In the genomic region with DNA sequence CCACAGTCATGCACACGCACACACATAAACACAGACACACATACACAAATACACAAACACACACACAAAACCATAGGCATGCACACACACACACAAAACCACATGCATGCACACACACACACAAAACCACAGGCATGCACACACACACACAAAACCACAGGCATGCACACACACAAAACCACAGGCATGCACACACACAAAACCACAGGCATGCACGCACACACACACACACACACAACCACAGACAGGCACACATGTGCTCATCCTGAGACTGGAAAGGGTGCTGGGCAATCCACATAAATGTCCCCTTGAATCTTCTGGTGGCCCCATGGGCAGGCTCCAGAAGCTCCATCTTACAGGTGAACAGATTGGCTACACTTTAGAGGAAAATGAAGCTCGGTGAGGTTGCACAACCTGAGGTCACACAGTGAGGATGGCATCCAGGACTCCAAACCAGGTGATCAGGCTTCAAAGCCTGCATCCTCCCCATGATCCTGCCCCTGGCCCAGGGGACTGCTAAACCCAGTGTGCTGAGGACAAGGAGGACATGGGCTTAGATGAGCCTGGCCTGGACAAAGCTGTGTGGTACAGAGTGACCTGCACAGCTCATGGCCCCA, we compare ENCODE assay signal across 20 cellular contexts.
A peak's percentile ranks its signal among the peaks of the same experiment; 100 is the strongest.
DNase-seq lines count a peak whose midpoint lies in the region; ATAC-seq and TF ChIP-seq lines count a peak whose summit lies in the region.
"Had no signal": no experiment of that assay in that cellular context is flagged by ENCODE, and none has a peak within 500 bp of the region (broad histone marks: within the 10 kb centered on the region; RNA-seq: fewer than 3 reads in every experiment).

No MANE protein-coding gene starts in this region.

- no peak for TF ChIP-seq CTCF in vagina (IDR thresholded peaks at IDR 0.05)

- H3K4me3 ChIP-seq in vagina = no peak overlapping the region
- H3K4me3 ChIP-seq: body of pancreas, HAP-1 had no signal

- no peaks in the 10 kb centered on the region for H3K36me3 ChIP-seq in vagina
- H3K36me3 ChIP-seq: HAP-1 had no signal

- peaks cover 23% of the 10 kb centered on the region for H3K4me1 Mint-ChIP-seq in stimulated activated naive CD8-positive, alpha-beta T cell treated with anti-CD3 and anti-CD28 coated beads, Interleukin-15, Interleukin-2, amounts not matched to agents 100 ng/mL and 50 ng/mL, for 24 hours (ENCODE audit: low read depth)
- H3K4me1 Mint-ChIP-seq in stimulated activated naive CD8-positive, alpha-beta T cell treated with anti-CD3 and anti-CD28 coated beads, Interleukin-15, amount 100 ng/mL, for 72 hours = peaks cover 64% of the 10 kb centered on the region
- peaks cover 65% of the 10 kb centered on the region for H3K4me1 Mint-ChIP-seq in activated T-helper 1 cell treated with anti-CD3 and anti-CD28 coated beads, Interleukin-12 subunit alpha, Interleukin-12 subunit beta, Interleukin-2, Interleukin-4 antibody, amounts not matched to agents 30 ng/mL and 10 ng/mL and 1 ng/mL, durations not matched to agents 14 hours and 24 hours and 36 hours (ENCODE audit: low read depth)

- no peak overlapping the region for H3K4me3 Mint-ChIP-seq in stimulated activated naive CD8-positive, alpha-beta T cell treated with anti-CD3 and anti-CD28 coated beads, Interleukin-15, Interleukin-2, amounts not matched to agents 100 ng/mL and 50 ng/mL, for 24 hours
- H3K4me3 Mint-ChIP-seq in stimulated activated naive CD8-positive, alpha-beta T cell treated with anti-CD3 and anti-CD28 coated beads, Interleukin-15, amount 100 ng/mL, for 72 hours = no peak overlapping the region
- H3K4me3 Mint-ChIP-seq in activated T-helper 1 cell treated with anti-CD3 and anti-CD28 coated beads, Interleukin-12 subunit alpha, Interleukin-12 subunit beta, Interleukin-2, Interleukin-4 antibody, amounts not matched to agents 30 ng/mL and 10 ng/mL and 1 ng/mL, durations not matched to agents 14 hours and 24 hours and 36 hours = no peak overlapping the region

- H3K27ac ChIP-seq in vagina = peak overlapping the region; percentile 56
- H3K27ac ChIP-seq: body of pancreas had no signal

- no peak for ATAC-seq in stimulated activated naive CD8-positive, alpha-beta T cell treated with anti-CD3 and anti-CD28 coated beads, Interleukin-15, amount 100 ng/mL, for 72 hours
- peak; percentile 72 for ATAC-seq in left lobe of liver
- no peak for ATAC-seq in GM21447 (IDR thresholded peaks at IDR 0.05; ENCODE audit: unreplicated experiment)
- no peak for ATAC-seq in GM21423 (IDR thresholded peaks at IDR 0.05; ENCODE audit: unreplicated experiment)
- ATAC-seq: body of pancreas, left colon, PC-3 had no signal

- H3K27me3 Mint-ChIP-seq in stimulated activated naive CD8-positive, alpha-beta T cell treated with anti-CD3 and anti-CD28 coated beads, Interleukin-15, Interleukin-2, amounts not matched to agents 100 ng/mL and 50 ng/mL, for 24 hours = no peaks in the 10 kb centered on the region
- peaks cover 26% of the 10 kb centered on the region for H3K27me3 Mint-ChIP-seq in stimulated activated naive CD8-positive, alpha-beta T cell treated with anti-CD3 and anti-CD28 coated beads, Interleukin-15, amount 100 ng/mL, for 72 hours
- no peaks in the 10 kb centered on the region for H3K27me3 Mint-ChIP-seq in activated T-helper 1 cell treated with anti-CD3 and anti-CD28 coated beads, Interleukin-12 subunit alpha, Interleukin-12 subunit beta, Interleukin-2, Interleukin-4 antibody, amounts not matched to agents 30 ng/mL and 10 ng/mL and 1 ng/mL, durations not matched to agents 14 hours and 24 hours and 36 hours (ENCODE audit: insufficient read depth)

- H3K27me3 ChIP-seq in vagina = no peaks in the 10 kb centered on the region
- H3K27me3 ChIP-seq: body of pancreas had no signal

- peaks cover 39% of the 10 kb centered on the region for H3K4me1 ChIP-seq in vagina
- H3K4me1 ChIP-seq: HAP-1 had no signal

- no peak for TF ChIP-seq POLR2A in vagina (IDR thresholded peaks at IDR 0.05)

- DNase-seq in stimulated activated naive CD8-positive, alpha-beta T cell treated with anti-CD3 and anti-CD28 coated beads, Interleukin-15, amount 100 ng/mL, for 72 hours = no peak
- DNase-seq in activated T-helper 1 cell treated with anti-CD3 and anti-CD28 coated beads, Interleukin-12 subunit alpha, Interleukin-12 subunit beta, Interleukin-2, Interleukin-4 antibody, amounts not matched to agents 30 ng/mL and 10 ng/mL and 1 ng/mL, durations not matched to agents 14 hours and 24 hours and 36 hours (ENCODE audit: low spot score) = no peak
- DNase-seq in left lobe of liver (ENCODE audit: low spot score) (no peak), vagina (ENCODE audit: extremely low spot score in 2 of 2) (no peak), pons (ENCODE audit: low spot score) (no peak)
- DNase-seq: activated CD4-positive, CD25-positive, alpha-beta regulatory T cell treated with anti-CD3 and anti-CD28 coated beads, Interleukin-2, amount 50 U/mL, for 72 hours; activated naive CD4-positive, alpha-beta T cell treated with Interleukin-2 at 50 U/mL for 16 hours; body of pancreas; CD8-positive, alpha-beta memory T cell; cortex of kidney; foreskin melanocyte; KG1; left colon; NCI-H526 treated with DMSO at 0.1 percent for 48 hours; PC-3; SIG-M5 had no signal

- H3K9me3 Mint-ChIP-seq in stimulated activated naive CD8-positive, alpha-beta T cell treated with anti-CD3 and anti-CD28 coated beads, Interleukin-15, Interleukin-2, amounts not matched to agents 100 ng/mL and 50 ng/mL, for 24 hours = peaks cover 4% of the 10 kb centered on the region
- no peaks in the 10 kb centered on the region for H3K9me3 Mint-ChIP-seq in stimulated activated naive CD8-positive, alpha-beta T cell treated with anti-CD3 and anti-CD28 coated beads, Interleukin-15, amount 100 ng/mL, for 72 hours
- H3K9me3 Mint-ChIP-seq in activated T-helper 1 cell treated with anti-CD3 and anti-CD28 coated beads, Interleukin-12 subunit alpha, Interleukin-12 subunit beta, Interleukin-2, Interleukin-4 antibody, amounts not matched to agents 30 ng/mL and 10 ng/mL and 1 ng/mL, durations not matched to agents 14 hours and 24 hours and 36 hours = peaks cover 1% of the 10 kb centered on the region
- H3K9me3 Mint-ChIP-seq: CD8-positive, alpha-beta memory T cell had no signal

- no peaks in the 10 kb centered on the region for H3K36me3 Mint-ChIP-seq in stimulated activated naive CD8-positive, alpha-beta T cell treated with anti-CD3 and anti-CD28 coated beads, Interleukin-15, Interleukin-2, amounts not matched to agents 100 ng/mL and 50 ng/mL, for 24 hours (ENCODE audit: low read depth)
- peaks cover 6% of the 10 kb centered on the region for H3K36me3 Mint-ChIP-seq in activated T-helper 1 cell treated with anti-CD3 and anti-CD28 coated beads, Interleukin-12 subunit alpha, Interleukin-12 subunit beta, Interleukin-2, Interleukin-4 antibody, amounts not matched to agents 30 ng/mL and 10 ng/mL and 1 ng/mL, durations not matched to agents 14 hours and 24 hours and 36 hours (ENCODE audit: low read depth)
- H3K36me3 Mint-ChIP-seq: CD8-positive, alpha-beta memory T cell had no signal

- H3K9me3 ChIP-seq in vagina = no peaks in the 10 kb centered on the region
- H3K9me3 ChIP-seq: body of pancreas, HAP-1 had no signal

- intact Hi-C loops in activated T-helper 1 cell treated with anti-CD3 and anti-CD28 coated beads, Interleukin-12 subunit alpha, Interleukin-12 subunit beta, Interleukin-2, Interleukin-4 antibody, amounts not matched to agents 30 ng/mL and 10 ng/mL and 1 ng/mL, durations not matched to agents 14 hours and 24 hours and 36 hours (cut with micrococcal nuclease) = loop anchor here (10.0 kb wide), 2 partner anchors 335 to 415 kb away; no protein-coding TSS in a partner anchor
- intact Hi-C loops in vagina (cut with DNase I) = no loop called here

- H3K27ac Mint-ChIP-seq in stimulated activated naive CD8-positive, alpha-beta T cell treated with anti-CD3 and anti-CD28 coated beads, Interleukin-15, Interleukin-2, amounts not matched to agents 100 ng/mL and 50 ng/mL, for 24 hours = peak overlapping the region; percentile 21
- H3K27ac Mint-ChIP-seq in stimulated activated naive CD8-positive, alpha-beta T cell treated with anti-CD3 and anti-CD28 coated beads, Interleukin-15, amount 100 ng/mL, for 72 hours = no peak overlapping the region
- peak overlapping the region; percentile 65 for H3K27ac Mint-ChIP-seq in activated T-helper 1 cell treated with anti-CD3 and anti-CD28 coated beads, Interleukin-12 subunit alpha, Interleukin-12 subunit beta, Interleukin-2, Interleukin-4 antibody, amounts not matched to agents 30 ng/mL and 10 ng/mL and 1 ng/mL, durations not matched to agents 14 hours and 24 hours and 36 hours

Comparison
In these comparisons a context has a peak if more than half of its experiments do, and no peak if none do; other contexts are left out.
1. H3K27ac Mint-ChIP-seq: peak in stimulated activated naive CD8-positive, alpha-beta T cell treated with anti-CD3 and anti-CD28 coated beads, Interleukin-15, Interleukin-2, amounts not matched to agents 100 ng/mL and 50 ng/mL, for 24 hours (single experiment) and activated T-helper 1 cell treated with anti-CD3 and anti-CD28 coated beads, Interleukin-12 subunit alpha, Interleukin-12 subunit beta, Interleukin-2, Interleukin-4 antibody, amounts not matched to agents 30 ng/mL and 10 ng/mL and 1 ng/mL, durations not matched to agents 14 hours and 24 hours and 36 hours (single experiment); none in stimulated activated naive CD8-positive, alpha-beta T cell treated with anti-CD3 and anti-CD28 coated beads, Interleukin-15, amount 100 ng/mL, for 72 hours (0 of 2).